Comparison of ENCODE assay signal across 6 cellular contexts in the genomic region with DNA sequence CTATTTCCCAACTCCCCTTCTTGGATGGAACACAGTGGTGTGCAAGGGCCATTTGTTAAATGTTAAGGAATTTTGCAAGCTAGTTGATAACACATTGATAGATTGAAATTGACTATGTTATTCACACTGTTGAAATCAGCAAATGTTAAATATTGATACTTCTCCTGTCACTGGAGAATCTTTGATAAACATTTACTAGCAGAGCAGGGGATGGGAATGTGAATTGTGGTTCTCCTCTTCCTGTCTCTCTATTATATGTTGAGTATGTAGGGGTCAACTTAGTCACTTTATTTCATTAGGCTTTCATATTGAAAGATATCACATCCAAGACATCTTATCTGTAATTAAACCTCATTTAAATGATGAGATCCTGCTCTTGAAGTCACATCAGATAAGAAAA.
"Had no signal": no experiment of that assay in that cellular context is flagged by ENCODE, and none has a peak within 500 bp of the region (broad histone marks: within the 10 kb centered on the region; RNA-seq: fewer than 3 reads in every experiment).

No MANE protein-coding gene starts in this region.

- ATAC-seq: K562 had no signal

- FAIRE-seq: HTR-8/SVneo, K562 had no signal

- DNase-seq: IMR-90, KBM-7, KG1 had no signal

- H3K27ac ChIP-seq: HL-60 had no signal

- H3K4me3 ChIP-seq: K562 had no signal
